Comparison of ENCODE assay signal across 1 cellular context in the genomic region with DNA sequence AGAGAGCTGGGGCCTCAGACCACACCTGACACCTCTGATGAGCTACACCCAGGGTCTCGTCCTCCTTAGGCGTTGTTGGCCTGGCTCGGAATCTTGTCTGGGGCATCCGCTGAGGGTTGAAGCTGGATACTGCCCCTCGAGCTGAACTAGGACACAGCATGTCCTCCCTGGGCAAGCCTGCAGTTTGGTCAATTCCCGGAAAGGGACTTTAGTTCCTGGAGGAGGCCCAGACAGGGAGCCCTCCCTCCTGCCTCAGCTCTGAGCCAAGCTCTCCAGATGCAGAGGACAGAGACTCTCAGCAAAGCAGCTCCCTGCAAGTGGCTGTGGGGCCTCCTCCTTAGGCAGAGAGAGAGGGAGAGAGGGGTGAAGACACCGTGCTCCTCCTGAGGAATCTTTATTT.
TF ChIP-seq lines count a peak whose summit lies in the region.

No MANE protein-coding gene starts in this region.

TF ChIP-seq in liver, 16 proteins besides CTCF, POLR2A, EP300 and RAD21 (continued from another document):
- TF ChIP-seq NR2F2 (IDR thresholded peaks at IDR 0.05) (peak; percentile 29), RXRA (IDR thresholded peaks at IDR 0.05) (peak; percentile 45 to 72)
- TF ChIP-seq, protein P1, sequence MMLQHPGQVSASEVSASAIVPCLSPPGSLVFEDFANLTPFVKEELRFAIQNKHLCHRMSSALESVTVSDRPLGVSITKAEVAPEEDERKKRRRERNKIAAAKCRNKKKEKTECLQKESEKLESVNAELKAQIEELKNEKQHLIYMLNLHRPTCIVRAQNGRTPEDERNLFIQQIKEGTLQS (IDR thresholded peaks at IDR 0.05): no peak
